8 cellular contexts compared by ENCODE assay signal in genomic region chr7:100965723-100966541, GRCh38. TPM values are rescaled to one million over a fixed set of nuclear protein-coding genes. Genes with fewer than 3 reads are reported as not detected.
DNase-seq lines count a peak whose midpoint lies in the region; ATAC-seq and TF ChIP-seq lines count a peak whose summit lies in the region.

No MANE protein-coding gene starts in this region.

- H3K79me2 ChIP-seq in osteoblast (ENCODE audit: insufficient read depth, low read length) = no peaks in the 10 kb centered on the region

- H3K4me3 ChIP-seq in osteoblast (ENCODE audit: insufficient read depth, low read length) (no peak overlapping the region), tibial nerve (peak overlapping the region in 2 of 4 donors; percentile 22 to 25)

- H3K9me3 ChIP-seq in osteoblast (ENCODE audit: low read depth, low read length) (no peaks in the 10 kb centered on the region), tibial nerve (no peaks in the 10 kb centered on the region)

- WGBS in tibial nerve, 2 donors = 1 to 3% methylated on average over 46 to 51 of the region's 58 CpGs

- H3K4me1 ChIP-seq in foreskin keratinocyte (no peaks in the 10 kb centered on the region), osteoblast (ENCODE audit: insufficient read depth, low read length) (no peaks in the 10 kb centered on the region), tibial nerve (peaks cover 0 to 18% (median 5%) of the 10 kb centered on the region in 4 donors)

- H2AFZ ChIP-seq in osteoblast (ENCODE audit: low read length) = no peak overlapping the region

- TF ChIP-seq CTCF in GM12872 (IDR thresholded peaks at IDR 0.05; ENCODE audit: insufficient read depth, low read depth, low read length) (peak; percentile 89), foreskin keratinocyte (conservative IDR thresholded peaks at IDR 0.05) (peak; percentile 93), osteoblast (IDR thresholded peaks at IDR 0.05; ENCODE audit: extremely low read depth, low read depth, low read length) (peak; percentile 67), tibial nerve (IDR thresholded peaks at IDR 0.05) (peak in 4 of 5 experiments; percentile 42 to 62 (median 52))

- no peak for TF ChIP-seq POLR2A in tibial nerve (IDR thresholded peaks at IDR 0.05)

- TF ChIP-seq EP300 in tibial nerve (IDR thresholded peaks at IDR 0.05) = no peak

- peak; percentile 71 for ATAC-seq in foreskin keratinocyte

- no peak overlapping the region for H3K4me2 ChIP-seq in osteoblast (ENCODE audit: insufficient read depth, low read length)

- H3K27ac ChIP-seq in foreskin keratinocyte (no peak overlapping the region), osteoblast (ENCODE audit: low read depth, low read length) (no peak overlapping the region), tibial nerve (peak overlapping the region in 1 of 4 donors; percentile 29)

- H3K36me3 ChIP-seq in osteoblast (ENCODE audit: insufficient read depth, low read length) (no peaks in the 10 kb centered on the region), tibial nerve (no peaks in the 10 kb centered on the region)

- H4K20me1 ChIP-seq in osteoblast (ENCODE audit: insufficient read depth, low read length) = peaks cover 12% of the 10 kb centered on the region

- peak; percentile 96 for DNase-seq in HuH-7.5 (ENCODE audit: low spot score)
- peak; percentile 97 for DNase-seq in activated CD8-positive, alpha-beta memory T cell treated with anti-CD3 and anti-CD28 coated beads, Interleukin-2, amount 50 U/mL, for 48 hours
- DNase-seq in foreskin keratinocyte = peak in 1 of 2 donors; percentile 48
- peak; percentile 99 for DNase-seq in osteoblast (ENCODE audit: insufficient read length, low spot score, missing footprints)
- DNase-seq in tibial nerve (ENCODE audit: low spot score in 2 of 2) = peak in 1 of 2 donors; percentile 38
- DNase-seq in NOMO-1 treated with dmso at 0.1 percent for 144 hours (lab: John Stamatoyannopoulos, UW; ENCODE audit: unreplicated experiment) = no peak
- DNase-seq in NCI-H1417 treated with DMSO at 0.1 percent for 48 hours (lab: John Stamatoyannopoulos, UW) = no peak

- peaks cover 57% of the 10 kb centered on the region for H3K27me3 ChIP-seq in foreskin keratinocyte
- H3K27me3 ChIP-seq in osteoblast (ENCODE audit: insufficient read depth, low read length) = peaks cover 69% of the 10 kb centered on the region
- H3K27me3 ChIP-seq in tibial nerve = peaks cover 0 to 63% of the 10 kb centered on the region in 2 donors

RNA-seq across cellular contexts. Expression of gene MUC12, which starts 3.4 kb away (rescaled TPM):
- total RNA-seq in foreskin keratinocyte = 0.21 and 1.0 TPM in 2 replicates
- polyA plus RNA-seq in foreskin keratinocyte = 0.66 and 1.1 TPM in 2 replicates
- under 0.01 and 0.59 TPM in 2 replicates for total RNA-seq in osteoblast
- total RNA-seq in tibial nerve = not detected

RNA-seq across cellular contexts. Expression of gene MUC3A, which starts 16.6 kb away (rescaled TPM):
- 0.17 and 0.18 TPM in 2 replicates for total RNA-seq in foreskin keratinocyte
- 0.37 and 0.77 TPM in 2 replicates for polyA plus RNA-seq in foreskin keratinocyte
- total RNA-seq in osteoblast = not detected in 2 replicates
- total RNA-seq in tibial nerve = under 1 TPM in 1 of 4 donors, not detected in 3; 0.22 TPM

RNA-seq across cellular contexts. Expression of gene MUC17, which starts 53.9 kb away (rescaled TPM):
- not detected in 2 replicates for total RNA-seq in foreskin keratinocyte
- not detected in 2 replicates for polyA plus RNA-seq in foreskin keratinocyte
- total RNA-seq in osteoblast = under 0.01 TPM in 1 of 2 replicates, not detected in the other
- not detected for total RNA-seq in tibial nerve

Comparison
In these comparisons a context has a peak if more than half of its experiments do, and no peak if none do; other contexts are left out.
1. DNase-seq: peak in HuH-7.5 (single experiment), activated CD8-positive, alpha-beta memory T cell treated with anti-CD3 and anti-CD28 coated beads, Interleukin-2, amount 50 U/mL, for 48 hours (single experiment) and osteoblast (single experiment); none in NOMO-1 treated with dmso at 0.1 percent for 144 hours (single experiment) and NCI-H1417 treated with DMSO at 0.1 percent for 48 hours (single experiment).
2. Peak in every context shown above with its lines, with median percentiles within 50 percentile points of each other: CTCF ChIP-seq.